Comparison of ENCODE assay signal across 17 cellular contexts in genomic region chr18:75280427-75281280, GRCh38.
A peak's percentile ranks its signal among the peaks of the same experiment; 100 is the strongest.
DNase-seq lines count a peak whose midpoint lies in the region; ATAC-seq and FAIRE-seq lines count a peak whose summit lies in the region.
"Had no signal": no experiment of that assay in that cellular context is flagged by ENCODE, and none has a peak within 500 bp of the region (broad histone marks: within the 10 kb centered on the region; RNA-seq: fewer than 3 reads in every experiment).

No MANE protein-coding gene starts in this region.

- no peaks in the 10 kb centered on the region for H3K27me3 Mint-ChIP-seq in activated T-helper 17 cell treated with anti-CD3 and anti-CD28 coated beads, Interleukin-2, amount 50 U/mL, for 72 hours

- peaks cover 7 to 11% of the 10 kb centered on the region in 2 donors for H3K36me3 Mint-ChIP-seq in activated naive CD4-positive, alpha-beta T cell treated with anti-CD3 and anti-CD28 coated beads, Interleukin-2, amount 50 U/mL, for 72 hours
- H3K36me3 Mint-ChIP-seq in activated T-helper 17 cell treated with anti-CD3 and anti-CD28 coated beads, Interleukin-2, amount 50 U/mL, for 72 hours (ENCODE audit: low read depth) = peaks cover 7% of the 10 kb centered on the region
- H3K36me3 Mint-ChIP-seq in stimulated activated effector memory CD8-positive, alpha-beta T cell treated with anti-CD3 and anti-CD28 coated beads, Interleukin-12 subunit alpha, Interleukin-12 subunit beta, amount 100 ng/mL, for 72 hours = peaks cover 14% of the 10 kb centered on the region

- ATAC-seq in activated naive CD4-positive, alpha-beta T cell treated with anti-CD3 and anti-CD28 coated beads, Interleukin-2, amount 50 U/mL, for 72 hours = no peak
- no peak for ATAC-seq in activated T-helper 17 cell treated with anti-CD3 and anti-CD28 coated beads, Interleukin-2, amount 50 U/mL, for 72 hours (replicated peaks)
- ATAC-seq in stimulated activated effector memory CD8-positive, alpha-beta T cell treated with anti-CD3 and anti-CD28 coated beads, Interleukin-12 subunit alpha, Interleukin-12 subunit beta, amount 100 ng/mL, for 72 hours = no peak
- ATAC-seq in HG02763 (IDR thresholded peaks at IDR 0.05; ENCODE audit: unreplicated experiment) = no peak

- DNase-seq in activated naive CD4-positive, alpha-beta T cell treated with anti-CD3 and anti-CD28 coated beads, Interleukin-2, amount 50 U/mL, for 72 hours (ENCODE audit: low spot score in 2 of 2) = no peak
- DNase-seq in activated naive CD4-positive, alpha-beta T cell treated with anti-CD3 and anti-CD28 coated beads, Interleukin-2, amount 50 U/mL, for 16 hours = no peak
- DNase-seq in kidney tubule cell (ENCODE audit: low spot score) = peak; percentile 48
- no peak for DNase-seq in stimulated activated effector memory CD8-positive, alpha-beta T cell treated with anti-CD3 and anti-CD28 coated beads, Interleukin-12 subunit alpha, Interleukin-12 subunit beta, amount 100 ng/mL, for 72 hours (ENCODE audit: low spot score in 2 of 2)
- DNase-seq in RCC 7860 (ENCODE audit: low spot score) = no peak
- DNase-seq in SIG-M5 (lab: John Stamatoyannopoulos, UW) = no peak
- DNase-seq: activated CD8-positive, alpha-beta memory T cell treated with anti-CD3 and anti-CD28 coated beads for 24 hours; adrenal gland; DND-41; H7; kidney glomerular epithelial cell; NCI-H1048; occipital lobe; T-helper 1 cell had no signal

- H3K4me1 Mint-ChIP-seq in activated T-helper 17 cell treated with anti-CD3 and anti-CD28 coated beads, Interleukin-2, amount 50 U/mL, for 72 hours = peaks cover 15% of the 10 kb centered on the region
- peaks cover 66% of the 10 kb centered on the region for H3K4me1 Mint-ChIP-seq in stimulated activated effector memory CD8-positive, alpha-beta T cell treated with anti-CD3 and anti-CD28 coated beads, Interleukin-12 subunit alpha, Interleukin-12 subunit beta, amount 100 ng/mL, for 72 hours

- H3K27ac Mint-ChIP-seq in activated naive CD4-positive, alpha-beta T cell treated with anti-CD3 and anti-CD28 coated beads, Interleukin-2, amount 50 U/mL, for 72 hours = peak overlapping the region; percentile 70 to 78
- H3K27ac Mint-ChIP-seq in activated T-helper 17 cell treated with anti-CD3 and anti-CD28 coated beads, Interleukin-2, amount 50 U/mL, for 72 hours = peak overlapping the region; percentile 20
- H3K27ac Mint-ChIP-seq in stimulated activated effector memory CD8-positive, alpha-beta T cell treated with anti-CD3 and anti-CD28 coated beads, Interleukin-12 subunit alpha, Interleukin-12 subunit beta, amount 100 ng/mL, for 72 hours = peak overlapping the region; percentile 82

- no peak overlapping the region for H3K4me3 Mint-ChIP-seq in activated T-helper 17 cell treated with anti-CD3 and anti-CD28 coated beads, Interleukin-2, amount 50 U/mL, for 72 hours
- H3K4me3 Mint-ChIP-seq in stimulated activated effector memory CD8-positive, alpha-beta T cell treated with anti-CD3 and anti-CD28 coated beads, Interleukin-12 subunit alpha, Interleukin-12 subunit beta, amount 100 ng/mL, for 72 hours = no peak overlapping the region

- no peaks in the 10 kb centered on the region for H3K9me3 Mint-ChIP-seq in activated naive CD4-positive, alpha-beta T cell treated with anti-CD3 and anti-CD28 coated beads, Interleukin-2, amount 50 U/mL, for 72 hours
- H3K9me3 Mint-ChIP-seq in activated T-helper 17 cell treated with anti-CD3 and anti-CD28 coated beads, Interleukin-2, amount 50 U/mL, for 72 hours = no peaks in the 10 kb centered on the region
- no peaks in the 10 kb centered on the region for H3K9me3 Mint-ChIP-seq in stimulated activated effector memory CD8-positive, alpha-beta T cell treated with anti-CD3 and anti-CD28 coated beads, Interleukin-12 subunit alpha, Interleukin-12 subunit beta, amount 100 ng/mL, for 72 hours

- no peak for FAIRE-seq in RCC 7860 (lab: Jason Lieb, UNC)
- FAIRE-seq: GM12891 had no signal

Comparison
In these comparisons a context has a peak if more than half of its experiments do, and no peak if none do; other contexts are left out.
1. H3K27ac Mint-ChIP-seq: peak in every context shown above with its lines; median percentile 82 in stimulated activated effector memory CD8-positive, alpha-beta T cell treated with anti-CD3 and anti-CD28 coated beads, Interleukin-12 subunit alpha, Interleukin-12 subunit beta, amount 100 ng/mL, for 72 hours; 74 in activated naive CD4-positive, alpha-beta T cell treated with anti-CD3 and anti-CD28 coated beads, Interleukin-2, amount 50 U/mL, for 72 hours; 20 in activated T-helper 17 cell treated with anti-CD3 and anti-CD28 coated beads, Interleukin-2, amount 50 U/mL, for 72 hours.